1 cellular context compared by ENCODE assay signal in the genomic region with DNA sequence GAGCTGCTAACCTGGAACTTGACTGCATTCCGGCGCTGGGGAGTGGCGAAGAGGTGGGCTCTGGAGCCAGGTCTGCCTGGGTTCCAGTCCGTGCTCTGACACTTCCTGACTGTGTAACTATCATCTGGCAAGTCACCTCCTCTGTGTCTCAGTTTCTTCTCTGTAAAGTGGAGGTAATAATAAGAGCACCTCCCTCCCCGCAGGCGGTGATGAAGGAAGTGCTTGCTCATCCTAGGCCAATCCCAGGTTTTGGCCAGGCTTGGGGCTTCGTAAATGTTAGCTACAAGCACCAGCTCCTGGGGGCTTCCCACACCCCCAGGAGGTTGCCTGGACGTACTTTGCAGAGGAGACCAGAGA.
TF ChIP-seq lines count a peak whose summit lies in the region.

No MANE protein-coding gene starts in this region.

TF ChIP-seq in IMR-90, 13 proteins besides CTCF, POLR2A, EP300 and RAD21:
- no peak for TF ChIP-seq MAFK (IDR thresholded peaks at IDR 0.05; ENCODE audit: low read depth, low read length)
- TF ChIP-seq SMC3 (IDR thresholded peaks at IDR 0.05; ENCODE audit: low read depth, low read length), result no peak
- no peak for TF ChIP-seq MAZ (IDR thresholded peaks at IDR 0.05; ENCODE audit: borderline replicate concordance, low read depth, low read length)
- no peak for TF ChIP-seq CEBPB (IDR thresholded peaks at IDR 0.05; ENCODE audit: low read depth, low read length)
